In genomic region chr15:73897441-73898261, GRCh38 we compare ENCODE assay signal across 8 cellular contexts. TPM values are rescaled to one million over a fixed set of nuclear protein-coding genes. Genes with fewer than 3 reads are reported as not detected.
DNase-seq lines count a peak whose midpoint lies in the region; ATAC-seq and TF ChIP-seq lines count a peak whose summit lies in the region.

No MANE protein-coding gene starts in this region.

- H3F3A ChIP-seq in MM.1S (ENCODE audit: insufficient read depth, low read length) = no peaks in the 10 kb centered on the region

- H3K4me3 ChIP-seq in MM.1S (ENCODE audit: low read length) = no peak overlapping the region
- H3K4me3 ChIP-seq in choroid plexus epithelial cell (ENCODE audit: low read depth, low read length) = no peak overlapping the region
- no peak overlapping the region for H3K4me3 ChIP-seq in lower lobe of right lung

- H3K4me1 Mint-ChIP-seq in WTC11 = peaks cover 14% of the 10 kb centered on the region

- no peaks in the 10 kb centered on the region for H3K36me3 ChIP-seq in MM.1S (replicated peaks; ENCODE audit: insufficient read depth, low read length)
- H3K36me3 ChIP-seq in lower lobe of right lung = no peaks in the 10 kb centered on the region

- no peak overlapping the region for H3K9ac ChIP-seq in MM.1S (ENCODE audit: low read length)

- H3K27ac ChIP-seq in MM.1S (ENCODE audit: low read length) (no peak overlapping the region), lower lobe of right lung (no peak overlapping the region)

- CTCF ChIA-PET in WTC11 (lab: Charles Lee) = interaction anchor here (0.9 to 5.3 kb wide), 18 partner anchors 9 to 206 kb away, joined by 3 to 43 read pairs (median 4); partner anchors contain the start of genes LOXL1 and TBC1D21

- H3K27ac Mint-ChIP-seq in WTC11 = no peak overlapping the region

- POLR2A ChIA-PET in WTC11 (lab: Charles Lee) = no interaction called here

- intact Hi-C loops in lower lobe of right lung (cut with DNase I) = no loop called here

- 0 out of 2 replicates have a peak, but pooled peaks cover 3% of the 10 kb centered on the region for H3K36me3 Mint-ChIP-seq in WTC11

- H3K79me2 ChIP-seq in MM.1S (ENCODE audit: low read length) = no peaks in the 10 kb centered on the region

- no peaks in the 10 kb centered on the region for H4K20me1 ChIP-seq in MM.1S (ENCODE audit: insufficient read depth, low read length)

- no peaks in the 10 kb centered on the region for H3K27me3 Mint-ChIP-seq in WTC11 (ENCODE audit: low read depth)

- H3K27me3 ChIP-seq in MM.1S (replicated peaks; ENCODE audit: insufficient read depth, low read length) = peaks cover 24% of the 10 kb centered on the region; the same call in 1 of the 2 replicates
- peaks cover 5% of the 10 kb centered on the region for H3K27me3 ChIP-seq in lower lobe of right lung (ENCODE audit: low read depth)

- H3K9me2 ChIP-seq in MM.1S (replicated peaks; ENCODE audit: insufficient read depth, low read length) = no peaks in the 10 kb centered on the region

- H3K9me3 Mint-ChIP-seq in WTC11 = peaks cover 13% of the 10 kb centered on the region

- no peak overlapping the region for H3K4me3 Mint-ChIP-seq in WTC11

- H2AFZ ChIP-seq in MM.1S (ENCODE audit: low read length) = no peak overlapping the region

- ATAC-seq in WTC11 (peak; percentile 92), lower lobe of right lung (peak; percentile 74 to 76), HG03135 (IDR thresholded peaks at IDR 0.05; ENCODE audit: unreplicated experiment) (no peak)

- peak; percentile 88 for TF ChIP-seq CTCF in MM.1S (IDR thresholded peaks at IDR 0.05; ENCODE audit: low read length)
- TF ChIP-seq CTCF in WTC11 (IDR thresholded peaks at IDR 0.05) = peak; percentile 99
- TF ChIP-seq CTCF in choroid plexus epithelial cell (conservative IDR thresholded peaks at IDR 0.05; ENCODE audit: low read depth, low read length) = peak; percentile 99
- peak; percentile 72 for TF ChIP-seq CTCF in lower lobe of right lung (IDR thresholded peaks at IDR 0.05)

- H3K9me3 ChIP-seq in MM.1S (replicated peaks; ENCODE audit: insufficient read depth, low read length) (no peaks in the 10 kb centered on the region), lower lobe of right lung (no peaks in the 10 kb centered on the region)

- H3K4me2 ChIP-seq in MM.1S (ENCODE audit: low read depth, low read length) = no peak overlapping the region

- H3K4me1 ChIP-seq in MM.1S (ENCODE audit: low read length) (no peaks in the 10 kb centered on the region), lower lobe of right lung (no peaks in the 10 kb centered on the region)

- DNase-seq in GM04504 (ENCODE audit: low read depth) (peak; percentile 87), MM.1S (peak; percentile 31), WTC11 (ENCODE audit: low spot score) (peak; percentile 78), choroid plexus epithelial cell (ENCODE audit: low read depth) (peak; percentile 88), lower lobe of right lung (peak; percentile 65), NCI-H526 treated with DMSO at 0.1 percent for 48 hours (lab: John Stamatoyannopoulos, UW) (no peak)
- DNase-seq in stimulated activated CD8-positive, alpha-beta memory T cell treated with anti-CD3 and anti-CD28 coated beads, Interleukin-7, amount 100 ng/mL, for 48 hours (ENCODE audit: extremely low read depth in 1 of 2, low read depth in 1 of 2) = peak; percentile 37 to 47

TF ChIP-seq in WTC11, 78 proteins besides CTCF, POLR2A, EP300 and RAD21:
- TF ChIP-seq ZNF232 (CRISPR knock-in tag; IDR thresholded peaks at IDR 0.05) (0 out of 2 replicates have a peak, but pooled peaks have one; percentile 21), ZNF423 (CRISPR knock-in tag; IDR thresholded peaks at IDR 0.05) (peak; percentile 70), EMX1 (CRISPR knock-in tag; IDR thresholded peaks at IDR 0.05) (no peak), ZSCAN18 (CRISPR knock-in tag; IDR thresholded peaks at IDR 0.05) (no peak), SMAD3 (CRISPR knock-in tag; IDR thresholded peaks at IDR 0.05; ENCODE audit: borderline replicate concordance) (peak; percentile 46; the same call in 1 of the 2 replicates), ZNF121 (CRISPR knock-in tag; IDR thresholded peaks at IDR 0.05) (peak; percentile 90), ESRRA (CRISPR knock-in tag; IDR thresholded peaks at IDR 0.05; ENCODE audit: borderline replicate concordance) (no peak)

RNA-seq across cellular contexts. Expression of gene TBC1D21, which starts 24.3 kb away (rescaled TPM):
- total RNA-seq in WTC11 (2021) (not detected in 3 replicates), lower lobe of right lung (not detected)

RNA-seq across cellular contexts. Expression of gene LOXL1, which starts 28.6 kb away (rescaled TPM):
- 10.6 to 14.4 TPM (median 12.3 TPM) in 3 replicates for total RNA-seq in WTC11 (2021)
- total RNA-seq in lower lobe of right lung = 7.6 TPM
